1 cellular context compared by ENCODE assay signal in the genomic region with DNA sequence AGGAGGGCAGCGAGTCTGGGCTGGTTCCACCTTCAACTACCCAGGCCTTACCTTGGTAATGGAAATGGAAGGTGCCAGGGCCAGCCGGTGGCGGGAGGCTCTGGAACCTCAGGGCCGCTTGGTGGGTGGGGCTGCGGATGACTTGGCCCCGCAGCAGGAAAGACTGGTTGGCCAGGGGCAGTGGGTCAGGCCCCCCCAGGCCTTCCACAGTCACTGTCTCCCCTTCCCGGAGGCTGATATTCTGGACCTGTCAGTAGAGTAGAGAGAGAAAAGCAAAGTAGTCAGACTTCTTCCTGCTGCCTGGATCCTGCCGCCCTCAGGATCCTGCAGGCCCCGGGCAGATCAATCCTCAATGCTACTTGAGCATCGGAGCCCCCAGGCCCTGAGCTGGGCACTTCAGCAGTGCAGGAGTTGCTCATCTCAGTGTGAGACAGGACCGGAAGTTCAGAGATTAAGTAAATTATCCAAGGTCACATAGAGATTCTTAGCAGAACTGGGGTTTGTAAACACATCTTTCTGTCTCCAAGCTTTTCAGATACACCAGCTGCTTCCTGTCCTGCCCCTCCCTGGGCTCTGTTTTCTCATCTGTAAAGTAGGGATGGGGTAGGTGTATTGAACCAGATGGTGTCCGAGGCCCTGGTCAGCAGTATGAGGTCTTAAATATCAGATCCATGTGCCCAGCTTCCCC.
TF ChIP-seq lines count a peak whose summit lies in the region.

No MANE protein-coding gene starts in this region.

TF ChIP-seq in IMR-90, 13 proteins besides CTCF, POLR2A, EP300 and RAD21:
- TF ChIP-seq MAFK (IDR thresholded peaks at IDR 0.05; ENCODE audit: low read depth, low read length) (no peak), SMC3 (IDR thresholded peaks at IDR 0.05; ENCODE audit: low read depth, low read length) (no peak), MAZ (IDR thresholded peaks at IDR 0.05; ENCODE audit: borderline replicate concordance, low read depth, low read length) (no peak), RFX5 (IDR thresholded peaks at IDR 0.05; ENCODE audit: low read depth, low read length) (no peak), NFE2L2 (IDR thresholded peaks at IDR 0.05; ENCODE audit: low read depth, low read length) (no peak), BHLHE40 (IDR thresholded peaks at IDR 0.05; ENCODE audit: low read depth, low read length) (no peak), RCOR1 (IDR thresholded peaks at IDR 0.05; ENCODE audit: insufficient replicate concordance, low read length) (no peak), MXI1 (IDR thresholded peaks at IDR 0.05; ENCODE audit: borderline replicate concordance, low read depth, low read length) (no peak), FOS (IDR thresholded peaks at IDR 0.05; ENCODE audit: low read depth, low read length) (no peak), CHD1 (IDR thresholded peaks at IDR 0.05; ENCODE audit: low read depth, low read length) (no peak), CEBPB (IDR thresholded peaks at IDR 0.05; ENCODE audit: low read depth, low read length) (no peak)
- TF ChIP-seq, protein P1, sequence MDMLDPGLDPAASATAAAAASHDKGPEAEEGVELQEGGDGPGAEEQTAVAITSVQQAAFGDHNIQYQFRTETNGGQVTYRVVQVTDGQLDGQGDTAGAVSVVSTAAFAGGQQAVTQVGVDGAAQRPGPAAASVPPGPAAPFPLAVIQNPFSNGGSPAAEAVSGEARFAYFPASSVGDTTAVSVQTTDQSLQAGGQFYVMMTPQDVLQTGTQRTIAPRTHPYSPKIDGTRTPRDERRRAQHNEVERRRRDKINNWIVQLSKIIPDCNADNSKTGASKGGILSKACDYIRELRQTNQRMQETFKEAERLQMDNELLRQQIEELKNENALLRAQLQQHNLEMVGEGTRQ (IDR thresholded peaks at IDR 0.05; ENCODE audit: low read depth, low read length), result no peak
- TF ChIP-seq, protein P2, sequence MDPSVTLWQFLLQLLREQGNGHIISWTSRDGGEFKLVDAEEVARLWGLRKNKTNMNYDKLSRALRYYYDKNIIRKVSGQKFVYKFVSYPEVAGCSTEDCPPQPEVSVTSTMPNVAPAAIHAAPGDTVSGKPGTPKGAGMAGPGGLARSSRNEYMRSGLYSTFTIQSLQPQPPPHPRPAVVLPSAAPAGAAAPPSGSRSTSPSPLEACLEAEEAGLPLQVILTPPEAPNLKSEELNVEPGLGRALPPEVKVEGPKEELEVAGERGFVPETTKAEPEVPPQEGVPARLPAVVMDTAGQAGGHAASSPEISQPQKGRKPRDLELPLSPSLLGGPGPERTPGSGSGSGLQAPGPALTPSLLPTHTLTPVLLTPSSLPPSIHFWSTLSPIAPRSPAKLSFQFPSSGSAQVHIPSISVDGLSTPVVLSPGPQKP (IDR thresholded peaks at IDR 0.05; ENCODE audit: borderline replicate concordance, low read depth, low read length), result no peak
